9 cellular contexts compared by ENCODE assay signal in genomic region chrX:70664726-70665125, GRCh38.
DNase-seq lines count a peak whose midpoint lies in the region; ATAC-seq and TF ChIP-seq lines count a peak whose summit lies in the region.
"Had no signal": no experiment of that assay in that cellular context is flagged by ENCODE, and none has a peak within 500 bp of the region (broad histone marks: within the 10 kb centered on the region; RNA-seq: fewer than 3 reads in every experiment).

No MANE protein-coding gene starts in this region.

- no peaks in the 10 kb centered on the region for H3K36me3 Mint-ChIP-seq in activated naive CD4-positive, alpha-beta T cell treated with anti-CD3 and anti-CD28 coated beads for 36 hours (ENCODE audit: low read depth)

- no peak overlapping the region for H3K27ac Mint-ChIP-seq in activated naive CD4-positive, alpha-beta T cell treated with anti-CD3 and anti-CD28 coated beads for 36 hours

- ATAC-seq in GM19395 (IDR thresholded peaks at IDR 0.05; ENCODE audit: unreplicated experiment): no peak

- intact Hi-C loops in activated naive CD4-positive, alpha-beta T cell treated with anti-CD3 and anti-CD28 coated beads for 36 hours (cut with micrococcal nuclease): loop anchor here (1.0 to 5.0 kb wide), 3 partner anchors 112 to 467 kb away; no protein-coding TSS in a partner anchor

- no peaks in the 10 kb centered on the region for H3K4me1 Mint-ChIP-seq in activated naive CD4-positive, alpha-beta T cell treated with anti-CD3 and anti-CD28 coated beads for 36 hours (ENCODE audit: low read depth)

- H3K9me3 ChIP-seq in osteoblast (ENCODE audit: low read depth, low read length): no peaks in the 10 kb centered on the region
- H3K9me3 ChIP-seq: adrenal gland had no signal

- no peaks in the 10 kb centered on the region for H3K9me3 Mint-ChIP-seq in activated naive CD4-positive, alpha-beta T cell treated with anti-CD3 and anti-CD28 coated beads for 36 hours

- DNase-seq in activated naive CD4-positive, alpha-beta T cell treated with anti-CD3 and anti-CD28 coated beads for 36 hours: peak; percentile 6
- no peak for DNase-seq in activated naive CD4-positive, alpha-beta T cell treated with anti-CD3 and anti-CD28 coated beads, Interleukin-2, amount 50 U/mL, for 16 hours
- DNase-seq in NCI-H1105 treated with DMSO at 0.1 percent for 48 hours (lab: John Stamatoyannopoulos, UW) (peak; percentile 33), cerebellum (ENCODE audit: low spot score) (peak; percentile 5), osteoblast (ENCODE audit: insufficient read length, low spot score, missing footprints) (peak; percentile 26), GM19240 (ENCODE audit: insufficient read length, low spot score) (no peak), NCI-H128 (lab: John Stamatoyannopoulos, UW; ENCODE audit: unreplicated experiment) (no peak)

- H3K27ac ChIP-seq in osteoblast (ENCODE audit: low read depth, low read length): no peak overlapping the region
- H3K27ac ChIP-seq: adrenal gland had no signal

- TF ChIP-seq CTCF in osteoblast (IDR thresholded peaks at IDR 0.05; ENCODE audit: extremely low read depth, low read depth, low read length): peak; percentile 45

- H3K36me3 ChIP-seq in osteoblast (ENCODE audit: insufficient read depth, low read length): no peaks in the 10 kb centered on the region
- H3K36me3 ChIP-seq: adrenal gland had no signal

- H3K27me3 Mint-ChIP-seq in activated naive CD4-positive, alpha-beta T cell treated with anti-CD3 and anti-CD28 coated beads for 36 hours (ENCODE audit: low read depth): no peaks in the 10 kb centered on the region

- H2AFZ ChIP-seq in osteoblast (ENCODE audit: low read length): no peak overlapping the region

- H3K4me1 ChIP-seq in osteoblast (ENCODE audit: insufficient read depth, low read length): no peaks in the 10 kb centered on the region
- H3K4me1 ChIP-seq: adrenal gland had no signal

- CTCF ChIA-PET in activated naive CD4-positive, alpha-beta T cell treated with anti-CD3 and anti-CD28 coated beads for 36 hours (lab: Charles Lee): interaction anchor here (0.6 to 3.0 kb wide), 11 partner anchors 27 to 375 kb away, joined by 3 to 17 read pairs (median 4); partner anchors contain the start of genes KIF4A and PDZD11

- H3K4me2 ChIP-seq in osteoblast (ENCODE audit: insufficient read depth, low read length): no peak overlapping the region

- no peak overlapping the region for H3K4me3 Mint-ChIP-seq in activated naive CD4-positive, alpha-beta T cell treated with anti-CD3 and anti-CD28 coated beads for 36 hours

- no peaks in the 10 kb centered on the region for H3K79me2 ChIP-seq in osteoblast (ENCODE audit: insufficient read depth, low read length)

- peaks cover 14% of the 10 kb centered on the region for H3K27me3 ChIP-seq in osteoblast (ENCODE audit: insufficient read depth, low read length)

- H4K20me1 ChIP-seq in osteoblast (ENCODE audit: insufficient read depth, low read length): no peaks in the 10 kb centered on the region

- H3K4me3 ChIP-seq in osteoblast (ENCODE audit: insufficient read depth, low read length): no peak overlapping the region
- H3K4me3 ChIP-seq: adrenal gland had no signal

Comparison
In these comparisons a context has a peak if more than half of its experiments do, and no peak if none do; other contexts are left out.
1. DNase-seq: peak in activated naive CD4-positive, alpha-beta T cell treated with anti-CD3 and anti-CD28 coated beads for 36 hours (single experiment), NCI-H1105 treated with DMSO at 0.1 percent for 48 hours (single experiment), cerebellum (single experiment) and osteoblast (single experiment); none in activated naive CD4-positive, alpha-beta T cell treated with anti-CD3 and anti-CD28 coated beads, Interleukin-2, amount 50 U/mL, for 16 hours (single experiment), GM19240 (single experiment) and NCI-H128 (single experiment).